ENCODE assay signal across 10 cellular contexts in genomic region chr6:167858086-167858591, GRCh38. TPM values are rescaled to one million over a fixed set of nuclear protein-coding genes. Genes with fewer than 3 reads are reported as not detected.
DNase-seq lines count a peak whose midpoint lies in the region; ATAC-seq and TF ChIP-seq lines count a peak whose summit lies in the region.
"Had no signal": no experiment of that assay in that cellular context is flagged by ENCODE, and none has a peak within 500 bp of the region (broad histone marks: within the 10 kb centered on the region; RNA-seq: fewer than 3 reads in every experiment).

No MANE protein-coding gene starts in this region.

- H4K8ac ChIP-seq in neuronal stem cell (ENCODE audit: low read depth, low read length), result no peak overlapping the region

- no peak overlapping the region for H3K18ac ChIP-seq in neuronal stem cell (ENCODE audit: low read length)

- WGBS in neuronal stem cell (ENCODE audit: extremely low coverage in 2 of 2, insufficient read length in 2 of 2, insufficient replicate concordance in 1 of 2), 2 donors, result no CpG with 5 or more reads among the region's 1 CpG

- peaks cover 2% of the 10 kb centered on the region for H3K79me1 ChIP-seq in neuronal stem cell (ENCODE audit: low read depth, low read length)

- no peak for TF ChIP-seq CTCF in brain microvascular endothelial cell (IDR thresholded peaks at IDR 0.05; ENCODE audit: low read depth, low read length, missing control alignments)

- H3K27me3 ChIP-seq in brain microvascular endothelial cell (replicated peaks), result no peaks in the 10 kb centered on the region
- H3K27me3 ChIP-seq in subcutaneous abdominal adipose tissue (ENCODE audit: control insufficient read depth in 5 of 5, insufficient read depth in 4 of 5, low read length in 5 of 5), result no peaks in the 10 kb centered on the region
- H3K27me3 ChIP-seq in neuronal stem cell (ENCODE audit: control insufficient read depth in 3 of 3, insufficient read depth in 3 of 3, low read depth in 1 of 3, low read length in 3 of 3), result no peaks in the 10 kb centered on the region

- no peak overlapping the region for H3K4me2 ChIP-seq in neuronal stem cell (ENCODE audit: insufficient read depth, low read length, poor library complexity, severe bottlenecking)

- H2BK5ac ChIP-seq in neuronal stem cell (ENCODE audit: low read length), result no peak overlapping the region

- ATAC-seq in left lobe of liver (peak; percentile 84), GM19467 (IDR thresholded peaks at IDR 0.05; ENCODE audit: unreplicated experiment) (no peak)
- ATAC-seq: esophagus mucosa had no signal

- no peak overlapping the region for H2BK12ac ChIP-seq in neuronal stem cell (ENCODE audit: low read length)

- no peak overlapping the region for H4K91ac ChIP-seq in neuronal stem cell (ENCODE audit: low read depth, low read length, poor library complexity)

- peak; percentile 24 for DNase-seq in NCI-H1092 treated with DMSO at 0.1 percent for 48 hours (lab: John Stamatoyannopoulos, UW)
- no peak for DNase-seq in NCI-H1092 (lab: John Stamatoyannopoulos, UW)
- DNase-seq in brain microvascular endothelial cell, result peak; percentile 33
- DNase-seq in left lobe of liver (ENCODE audit: low spot score), result no peak
- DNase-seq in neuronal stem cell (ENCODE audit: low spot score), result no peak
- no peak for DNase-seq in NCI-H82 (lab: John Stamatoyannopoulos, UW)

- H3K4me3 ChIP-seq in brain microvascular endothelial cell (ENCODE audit: low read depth, low read length) (no peak overlapping the region), subcutaneous abdominal adipose tissue (ENCODE audit: low read depth in 1 of 5, low read length in 5 of 5) (no peak overlapping the region), neuronal stem cell (ENCODE audit: low read length in 2 of 2) (no peak overlapping the region)

- H3K23ac ChIP-seq in neuronal stem cell (ENCODE audit: low read depth, low read length, poor library complexity), result no peak overlapping the region

- H2AK5ac ChIP-seq in neuronal stem cell (ENCODE audit: low read depth, low read length), result no peak overlapping the region

- in situ Hi-C loops in brain microvascular endothelial cell (cut with HindIII; ENCODE audit: low pct_ligation_motif_present, low sequenced_read_pairs), result no loop called here

- H3K27ac ChIP-seq in brain microvascular endothelial cell, result peak overlapping the region; percentile 86
- H3K27ac ChIP-seq in subcutaneous abdominal adipose tissue (ENCODE audit: low read depth, low read length), result peak overlapping the region; percentile 19
- H3K27ac ChIP-seq in neuronal stem cell (replicated peaks; ENCODE audit: low read length), result no peak overlapping the region
- H3K27ac ChIP-seq: 22Rv1 had no signal

- H2AFZ ChIP-seq in neuronal stem cell (ENCODE audit: low read length), result no peak overlapping the region

- no peaks in the 10 kb centered on the region for H3K36me3 ChIP-seq in brain microvascular endothelial cell (replicated peaks)
- no peaks in the 10 kb centered on the region for H3K36me3 ChIP-seq in subcutaneous abdominal adipose tissue (ENCODE audit: control insufficient read depth in 5 of 5, insufficient read depth in 5 of 5, low read length in 5 of 5)
- H3K36me3 ChIP-seq in neuronal stem cell (replicated peaks in 1 of 2; ENCODE audit: control insufficient read depth in 2 of 2, insufficient read depth in 2 of 2, low read length in 2 of 2), result no peaks in the 10 kb centered on the region

- no peak overlapping the region for H2BK15ac ChIP-seq in neuronal stem cell (ENCODE audit: low read length)

- no peak overlapping the region for H3K14ac ChIP-seq in neuronal stem cell (ENCODE audit: low read length)

- no peak overlapping the region for H2BK120ac ChIP-seq in neuronal stem cell (ENCODE audit: low read depth, low read length)

- no peak overlapping the region for H3K4ac ChIP-seq in neuronal stem cell (ENCODE audit: low read length)

- peaks cover 0 to 39% (median 28%) of the 10 kb centered on the region in 5 donors for H3K4me1 ChIP-seq in subcutaneous abdominal adipose tissue (ENCODE audit: control insufficient read depth in 5 of 5, insufficient read depth in 5 of 5, low read length in 5 of 5)
- H3K4me1 ChIP-seq in neuronal stem cell (ENCODE audit: control insufficient read depth in 2 of 2, insufficient read depth in 1 of 2, low read depth in 1 of 2, low read length in 2 of 2), result peaks cover 10 to 15% of the 10 kb centered on the region in 2 donors

- H3K9ac ChIP-seq in subcutaneous abdominal adipose tissue (ENCODE audit: low read length in 5 of 5), result no peak overlapping the region
- H3K9ac ChIP-seq in neuronal stem cell (ENCODE audit: low read depth, low read length, poor library complexity), result no peak overlapping the region

- no peaks in the 10 kb centered on the region for H3K9me3 ChIP-seq in subcutaneous abdominal adipose tissue (ENCODE audit: control insufficient read depth in 5 of 5, low read length in 5 of 5)
- H3K9me3 ChIP-seq in neuronal stem cell (replicated peaks in 1 of 2; ENCODE audit: control insufficient read depth in 2 of 2, insufficient read depth in 1 of 2, low read depth in 1 of 2, low read length in 2 of 2), result no peaks in the 10 kb centered on the region

RNA-seq across cellular contexts. Expression of gene AFDN, which starts 31.4 kb away (rescaled TPM):
- 92.5 TPM for total RNA-seq in left lobe of liver
- polyA plus RNA-seq in neuronal stem cell (2013, experiment 1 of 2), result 182 TPM
- polyA plus RNA-seq in neuronal stem cell (2013, experiment 2 of 2), result 190 TPM

Comparison
In these comparisons a context has a peak if more than half of its experiments do, and no peak if none do; other contexts are left out.
1. DNase-seq: peak in NCI-H1092 treated with DMSO at 0.1 percent for 48 hours (single experiment) and brain microvascular endothelial cell (single experiment); none in NCI-H1092 (single experiment), left lobe of liver (single experiment), neuronal stem cell (single experiment) and NCI-H82 (single experiment).